In the genomic region with DNA sequence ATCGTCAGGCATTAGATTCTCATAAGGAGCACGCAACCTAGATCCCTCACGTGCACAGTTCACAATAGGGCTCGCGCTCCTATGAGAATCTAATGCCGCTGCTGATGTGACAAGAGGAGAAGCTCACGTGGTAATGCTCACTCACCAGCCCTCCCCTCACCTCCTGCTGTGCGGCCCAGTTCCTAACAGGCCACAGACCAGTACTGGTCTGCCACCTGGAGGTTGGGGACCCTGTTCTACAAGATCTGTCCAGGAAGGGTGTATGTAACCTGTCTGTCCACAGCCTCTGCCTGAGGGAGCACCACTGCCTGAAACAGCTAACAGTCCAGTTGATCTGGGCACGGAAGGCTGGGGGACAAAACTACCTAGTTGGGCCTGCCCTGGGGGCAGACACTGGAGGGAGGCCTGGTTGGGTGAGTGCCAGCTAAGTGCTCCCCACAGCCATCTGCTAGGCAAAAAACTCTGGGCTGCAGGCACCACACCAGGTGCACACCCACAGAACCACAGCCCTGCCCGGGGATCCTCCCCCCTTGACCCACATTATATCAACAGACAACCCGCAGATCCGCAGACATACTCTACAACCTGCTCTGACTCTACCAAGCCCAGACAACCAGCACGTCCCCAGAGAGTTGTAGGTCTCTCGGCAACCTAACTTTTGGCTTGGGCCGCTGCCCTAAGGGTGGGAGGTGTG, we compare ENCODE assay signal across 8 cellular contexts.
DNase-seq lines count a peak whose midpoint lies in the region; ATAC-seq and TF ChIP-seq lines count a peak whose summit lies in the region.
"Not testable (repeated sequence)": the region's sequence is repeated elsewhere in the genome, so short reads cannot be mapped to it uniquely, and the experiment has no call there.

No MANE protein-coding gene starts in this region.

- not testable (repeated sequence) for H3K9me3 ChIP-seq in BLaER1, psoas muscle

- not testable (repeated sequence) for H3K27ac ChIP-seq in BLaER1, psoas muscle

- not testable (repeated sequence) for H3K9me3 Mint-ChIP-seq in T-cell; activated naive CD4-positive, alpha-beta T cell treated with anti-CD3 and anti-CD28 coated beads for 36 hours

- H3K27ac Mint-ChIP-seq in T-cell = peak overlapping the region; percentile 70 to 80
- not testable (repeated sequence) for H3K27ac Mint-ChIP-seq in activated naive CD4-positive, alpha-beta T cell treated with anti-CD3 and anti-CD28 coated beads for 36 hours

- TF ChIP-seq CTCF in psoas muscle (IDR thresholded peaks at IDR 0.05) = not testable (repeated sequence)

- WGBS in psoas muscle, 3 donors = 53 to 81% (median 65%) methylated on average over 8 to 13 of the region's 15 CpGs

- H3K9ac ChIP-seq in BLaER1 = not testable (repeated sequence)

- CTCF ChIA-PET in T-cell (lab: Charles Lee) = not testable (repeated sequence)
- CTCF ChIA-PET in activated naive CD4-positive, alpha-beta T cell treated with anti-CD3 and anti-CD28 coated beads for 36 hours (lab: Charles Lee) = interaction anchor here (1.0 kb wide), 1 partner anchor 243 kb away, joined by 3 read pairs; no protein-coding TSS in a partner anchor

- H3K36me3 ChIP-seq in BLaER1; psoas muscle (ENCODE audit: insufficient read depth in 1 of 2, low read depth in 1 of 2): not testable (repeated sequence)

- H3K36me3 Mint-ChIP-seq in T-cell; activated naive CD4-positive, alpha-beta T cell treated with anti-CD3 and anti-CD28 coated beads for 36 hours (ENCODE audit: low read depth): not testable (repeated sequence)

- H3K4me3 ChIP-seq in BLaER1, psoas muscle: not testable (repeated sequence)

- peak overlapping the region; percentile 45 to 58 (median 49) for H3K4me3 Mint-ChIP-seq in T-cell
- peak overlapping the region; percentile 47 for H3K4me3 Mint-ChIP-seq in activated naive CD4-positive, alpha-beta T cell treated with anti-CD3 and anti-CD28 coated beads for 36 hours

- not testable (repeated sequence) for H3K27me3 ChIP-seq in BLaER1; psoas muscle (ENCODE audit: insufficient read depth in 3 of 3, low read length in 2 of 3)

- H4K20me1 ChIP-seq in BLaER1 = not testable (repeated sequence)

- peaks cover 14% of the 10 kb centered on the region for H3K4me1 ChIP-seq in BLaER1
- not testable (repeated sequence) for H3K4me1 ChIP-seq in psoas muscle

- peak overlapping the region; percentile 60 for H3K4me2 ChIP-seq in BLaER1

- not testable (repeated sequence) for H3K27me3 Mint-ChIP-seq in T-cell; activated naive CD4-positive, alpha-beta T cell treated with anti-CD3 and anti-CD28 coated beads for 36 hours (ENCODE audit: low read depth)

- intact Hi-C loops in activated naive CD4-positive, alpha-beta T cell treated with anti-CD3 and anti-CD28 coated beads for 36 hours (cut with micrococcal nuclease) = loop anchor here (10.0 kb wide), 1 partner anchor 349 kb away; no protein-coding TSS in a partner anchor
- intact Hi-C loops in left cardiac atrium (cut with DNase I); psoas muscle (cut with DNase I): not testable (repeated sequence)

- H3K4me1 Mint-ChIP-seq in T-cell = peaks cover 12 to 14% (median 13%) of the 10 kb centered on the region in 3 donors
- peaks cover 11% of the 10 kb centered on the region for H3K4me1 Mint-ChIP-seq in activated naive CD4-positive, alpha-beta T cell treated with anti-CD3 and anti-CD28 coated beads for 36 hours (ENCODE audit: low read depth)

- ATAC-seq in GM18907 (IDR thresholded peaks at IDR 0.05; ENCODE audit: unreplicated experiment) (peak; percentile 83), HG02943 (IDR thresholded peaks at IDR 0.05; ENCODE audit: low read depth, unreplicated experiment) (peak; percentile 84), T-cell (replicated peaks in 1 of 4) (peak; percentile 73 to 85 (median 84)), left cardiac atrium (peak; percentile 16 to 40), psoas muscle (peak; percentile 52 to 68 (median 62))

- DNase-seq in M059J (ENCODE audit: low read depth) (peak; percentile 26), T-cell (peak in 23 of 34 experiments; percentile 2 to 51 (median 19)), psoas muscle (peak in 1 of 2 donors; percentile 30)
- DNase-seq in activated naive CD4-positive, alpha-beta T cell treated with anti-CD3 and anti-CD28 coated beads for 36 hours = peak; percentile 7
- DNase-seq in left cardiac atrium = not testable (repeated sequence)

- POLR2A ChIA-PET in T-cell (lab: Charles Lee) = not testable (repeated sequence)

Comparison
In these comparisons a context has a peak if more than half of its experiments do, and no peak if none do; other contexts are left out.
1. ATAC-seq: peak in every context shown above with its lines; median percentile 84 in HG02943; 84 in T-cell; 83 in GM18907; 62 in psoas muscle; 28 in left cardiac atrium.